ENCODE assay signal across 12 cellular contexts in genomic region chr4:16505726-16506125, GRCh38.
DNase-seq lines count a peak whose midpoint lies in the region; ATAC-seq, FAIRE-seq and TF ChIP-seq lines count a peak whose summit lies in the region.
"Had no signal": no experiment of that assay in that cellular context is flagged by ENCODE, and none has a peak within 500 bp of the region (broad histone marks: within the 10 kb centered on the region; RNA-seq: fewer than 3 reads in every experiment).

No MANE protein-coding gene starts in this region.

- H3K9me3 ChIP-seq in kidney (ENCODE audit: control insufficient read depth in 1 of 2, low read length in 2 of 2), result peaks cover 0 to 8% of the 10 kb centered on the region in 2 donors
- H3K9me3 ChIP-seq: colonic mucosa had no signal

- no peaks in the 10 kb centered on the region for H3K4me1 Mint-ChIP-seq in HFFc6 (ENCODE audit: low read depth)

- no peak for FAIRE-seq in kidney (lab: Jason Lieb, UNC)
- FAIRE-seq: TTC549 had no signal

- TF ChIP-seq CTCF in HFFc6 (IDR thresholded peaks at IDR 0.05) (peak; percentile 66), brain microvascular endothelial cell (IDR thresholded peaks at IDR 0.05; ENCODE audit: low read depth, low read length, missing control alignments) (peak; percentile 39), kidney (IDR thresholded peaks at IDR 0.05; ENCODE audit: borderline replicate concordance, extremely low read depth, insufficient read depth) (peak; percentile 7)

- H3K27ac ChIP-seq in brain microvascular endothelial cell (no peak overlapping the region), kidney (ENCODE audit: low read depth in 2 of 2, low read length in 2 of 2) (no peak overlapping the region)
- H3K27ac ChIP-seq: colonic mucosa had no signal

- ATAC-seq in GM19395 (IDR thresholded peaks at IDR 0.05; ENCODE audit: unreplicated experiment), result no peak
- ATAC-seq: CD8-positive, alpha-beta T cell had no signal

- H3K4me3 Mint-ChIP-seq in HFFc6, result no peak overlapping the region
- H3K4me3 Mint-ChIP-seq: CD8-positive, alpha-beta T cell had no signal

- no peaks in the 10 kb centered on the region for H3K9me3 Mint-ChIP-seq in HFFc6

- DNase-seq in AG20443 (ENCODE audit: low spot score) (peak; percentile 37), HFFc6 (peak; percentile 2), brain microvascular endothelial cell (peak; percentile 2), kidney (peak; percentile 37), NCI-H2107 (lab: John Stamatoyannopoulos, UW) (no peak), amygdala (lab: John Stamatoyannopoulos, UW) (no peak)
- DNase-seq in activated CD4-positive, alpha-beta T cell treated with anti-CD3 and anti-CD28 coated beads, Interleukin-2, amount 50 U/mL, for 48 hours, result no peak
- DNase-seq: CD8-positive, alpha-beta T cell; colonic mucosa; NCI-H1092 had no signal

- H3K9ac ChIP-seq in kidney (ENCODE audit: low read length in 2 of 2), result no peak overlapping the region

- peaks cover 2% of the 10 kb centered on the region for H3K27me3 Mint-ChIP-seq in HFFc6 (ENCODE audit: insufficient read depth)

- no peaks in the 10 kb centered on the region for H3K27me3 ChIP-seq in brain microvascular endothelial cell (replicated peaks)
- H3K27me3 ChIP-seq: colonic mucosa had no signal

- in situ Hi-C loops in brain microvascular endothelial cell (cut with HindIII; ENCODE audit: low pct_ligation_motif_present, low sequenced_read_pairs), result no loop called here

- peaks cover 32% of the 10 kb centered on the region for H3K36me3 Mint-ChIP-seq in HFFc6 (ENCODE audit: low read depth)
- H3K36me3 Mint-ChIP-seq: CD8-positive, alpha-beta T cell had no signal

- no peaks in the 10 kb centered on the region for H3K4me1 ChIP-seq in kidney (ENCODE audit: control insufficient read depth in 1 of 2, insufficient read depth in 1 of 2, low read depth in 1 of 2, low read length in 2 of 2)
- H3K4me1 ChIP-seq: colonic mucosa had no signal

- H3K4me3 ChIP-seq in brain microvascular endothelial cell (ENCODE audit: low read depth, low read length) (no peak overlapping the region), kidney (ENCODE audit: low read length in 2 of 2) (no peak overlapping the region)
- H3K4me3 ChIP-seq: colonic mucosa had no signal

- no peaks in the 10 kb centered on the region for H3K36me3 ChIP-seq in brain microvascular endothelial cell (replicated peaks)
- H3K36me3 ChIP-seq in kidney (ENCODE audit: control insufficient read depth in 1 of 2, insufficient read depth in 2 of 2, low read length in 2 of 2), result peaks cover 0 to 2% of the 10 kb centered on the region in 2 donors
- H3K36me3 ChIP-seq: colonic mucosa had no signal

- no peak overlapping the region for H3K27ac Mint-ChIP-seq in HFFc6
- H3K27ac Mint-ChIP-seq: CD8-positive, alpha-beta T cell had no signal

- intact Hi-C loops in kidney (cut with DNase I), result no loop called here

Comparison
In these comparisons a context has a peak if more than half of its experiments do, and no peak if none do; other contexts are left out.
1. DNase-seq: peak in AG20443 (single experiment), HFFc6 (single experiment), brain microvascular endothelial cell (single experiment) and kidney (single experiment); none in activated CD4-positive, alpha-beta T cell treated with anti-CD3 and anti-CD28 coated beads, Interleukin-2, amount 50 U/mL, for 48 hours (0 of 2), NCI-H2107 (single experiment) and amygdala (0 of 56).
2. CTCF ChIP-seq: peak in every context shown above with its lines; median percentile 66 in HFFc6; 39 in brain microvascular endothelial cell; 7 in kidney.